Comparison of ENCODE assay signal across 12 cellular contexts in genomic region chr17:66549731-66550207, GRCh38.
DNase-seq lines count a peak whose midpoint lies in the region; ATAC-seq and TF ChIP-seq lines count a peak whose summit lies in the region.
"Had no signal": no experiment of that assay in that cellular context is flagged by ENCODE, and none has a peak within 500 bp of the region (broad histone marks: within the 10 kb centered on the region; RNA-seq: fewer than 3 reads in every experiment).

No MANE protein-coding gene starts in this region.

- peak overlapping the region; percentile 44 to 85 (median 68) for H3K27ac Mint-ChIP-seq in nephron
- H3K27ac Mint-ChIP-seq: activated CD8-positive, alpha-beta T cell treated with anti-CD3 and anti-CD28 coated beads for 36 hours; stimulated activated effector memory CD8-positive, alpha-beta T cell treated with anti-CD3 and anti-CD28 coated beads, Interleukin-12 subunit alpha, Interleukin-12 subunit beta, amount 100 ng/mL, for 72 hours had no signal

- H3K27me3 Mint-ChIP-seq in nephron (ENCODE audit: low read depth), result peaks cover 4% of the 10 kb centered on the region
- H3K27me3 Mint-ChIP-seq: activated CD8-positive, alpha-beta T cell treated with anti-CD3 and anti-CD28 coated beads for 36 hours had no signal

- ATAC-seq in HG03469 (IDR thresholded peaks at IDR 0.05; ENCODE audit: unreplicated experiment) (no peak), HG02884 (IDR thresholded peaks at IDR 0.05; ENCODE audit: unreplicated experiment) (no peak), heart right ventricle (no peak)
- ATAC-seq: activated CD8-positive, alpha-beta T cell treated with anti-CD3 and anti-CD28 coated beads for 36 hours had no signal

- DNase-seq in EH (ENCODE audit: low read depth), result peak; percentile 95
- peak; percentile 83 for DNase-seq in NCI-H226
- peak; percentile 69 for DNase-seq in dermis blood vessel endothelial cell
- DNase-seq in NCI-H2107 (lab: John Stamatoyannopoulos, UW), result no peak
- DNase-seq in heart right ventricle, result no peak
- DNase-seq: activated CD8-positive, alpha-beta T cell treated with anti-CD3 and anti-CD28 coated beads for 36 hours; cerebellar nuclear complex; NCI-H1417 treated with DMSO at 0.1 percent for 48 hours had no signal

- H3K36me3 Mint-ChIP-seq in nephron (ENCODE audit: low read depth), result peaks cover 25% of the 10 kb centered on the region

- no peak overlapping the region for H3K27ac ChIP-seq in heart right ventricle

- H3K4me3 Mint-ChIP-seq in nephron, result no peak overlapping the region
- H3K4me3 Mint-ChIP-seq: activated CD8-positive, alpha-beta T cell treated with anti-CD3 and anti-CD28 coated beads for 36 hours; stimulated activated effector memory CD8-positive, alpha-beta T cell treated with anti-CD3 and anti-CD28 coated beads, Interleukin-12 subunit alpha, Interleukin-12 subunit beta, amount 100 ng/mL, for 72 hours had no signal

- no peak overlapping the region for H3K4me3 ChIP-seq in heart right ventricle

- intact Hi-C loops in heart right ventricle (cut with DNase I), result loop anchor here in 1 of 10 donors (10.0 kb wide), 1 partner anchor 235 kb away; no protein-coding TSS in a partner anchor

- H3K9me3 Mint-ChIP-seq in nephron, result peaks cover 29% of the 10 kb centered on the region

- peaks cover 15% of the 10 kb centered on the region for H3K4me1 Mint-ChIP-seq in nephron

- 73 to 78% methylated on average over 5 of the region's 5 CpGs for WGBS in heart right ventricle, 2 donors

- peaks cover 0 to 12% (median 0%) of the 10 kb centered on the region in 9 donors for H3K4me1 ChIP-seq in heart right ventricle

- H3K36me3 ChIP-seq in heart right ventricle, result no peaks in the 10 kb centered on the region

- peaks cover 0 to 24% (median 0%) of the 10 kb centered on the region in 11 donors for H3K9me3 ChIP-seq in heart right ventricle

- no peaks in the 10 kb centered on the region for H3K27me3 ChIP-seq in heart right ventricle

- TF ChIP-seq CTCF in nephron (IDR thresholded peaks at IDR 0.05; ENCODE audit: unreplicated experiment in 3 of 3) (no peak), heart right ventricle (IDR thresholded peaks at IDR 0.05) (no peak)

Comparison
In these comparisons a context has a peak if more than half of its experiments do, and no peak if none do; other contexts are left out.
1. DNase-seq: peak in EH (single experiment), NCI-H226 (single experiment) and dermis blood vessel endothelial cell (single experiment); none in NCI-H2107 (single experiment) and heart right ventricle (0 of 2).